In the genomic region with DNA sequence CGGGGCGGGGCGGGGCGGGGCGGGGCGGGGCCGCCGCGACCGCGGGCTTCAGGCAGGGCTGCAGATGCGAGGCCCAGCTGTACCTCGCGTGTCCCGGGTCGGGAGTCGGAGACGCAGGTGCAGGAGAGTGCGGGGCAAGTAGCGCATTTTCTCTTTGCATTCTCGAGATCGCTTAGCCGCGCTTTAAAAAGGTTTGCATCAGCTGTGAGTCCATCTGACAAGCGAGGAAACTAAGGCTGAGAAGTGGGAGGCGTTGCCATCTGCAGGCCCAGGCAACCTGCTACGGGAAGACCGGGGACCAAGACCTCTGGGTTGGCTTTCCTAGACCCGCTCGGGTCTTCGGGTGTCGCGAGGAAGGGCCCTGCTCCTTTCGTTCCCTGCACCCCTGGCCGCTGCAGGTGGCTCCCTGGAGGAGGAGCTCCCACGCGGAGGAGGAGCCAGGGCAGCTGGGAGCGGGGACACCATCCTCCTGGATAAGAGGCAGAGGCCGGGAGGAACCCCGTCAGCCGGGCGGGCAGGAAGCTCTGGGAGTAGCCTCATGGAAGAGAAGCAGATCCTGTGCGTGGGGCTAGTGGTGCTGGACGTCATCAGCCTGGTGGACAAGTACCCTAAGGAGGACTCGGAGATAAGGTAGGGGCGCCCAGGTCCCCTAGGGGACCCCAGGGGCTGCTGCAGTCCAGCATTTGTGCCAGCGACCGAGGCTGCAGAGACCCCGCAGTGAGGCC, we compare ENCODE assay signal across 8 cellular contexts. TPM values are rescaled to one million over a fixed set of nuclear protein-coding genes. Genes with fewer than 3 reads are reported as not detected.
A peak's percentile ranks its signal among the peaks of the same experiment; 100 is the strongest.
DNase-seq lines count a peak whose midpoint lies in the region; ATAC-seq and TF ChIP-seq lines count a peak whose summit lies in the region.

A gene (plus strand): TSS at position 51 of the 725 bp plus-strand sequence. CDS start 488 bp downstream, at position 539.

- no peaks in the 10 kb centered on the region for H4K20me1 ChIP-seq in OCI-LY7 (ENCODE audit: insufficient read depth, low read length)

- no peak for TF ChIP-seq EP300 in upper lobe of left lung (IDR thresholded peaks at IDR 0.05)

- peak within 1 kb of the TSS; percentile 46 for H3K4me3 ChIP-seq in cardiac muscle cell
- peak within 1 kb of the TSS; percentile 73 for H3K4me3 ChIP-seq in OCI-LY7 (ENCODE audit: low read depth, low read length, poor library complexity, severe bottlenecking)
- H3K4me3 ChIP-seq in choroid plexus epithelial cell (ENCODE audit: low read depth, low read length) = peak within 1 kb of the TSS; percentile 63
- H3K4me3 ChIP-seq in mesodermal cell (ENCODE audit: extremely low read depth, insufficient read depth, low read length, poor library complexity, severe bottlenecking) = peak within 1 kb of the TSS; percentile 66
- peak within 1 kb of the TSS; percentile 44 to 88 (median 70) for H3K4me3 ChIP-seq in upper lobe of left lung

- H3K4me2 ChIP-seq in OCI-LY7 (ENCODE audit: low read length) = peak within 1 kb of the TSS; percentile 99

- H3K9me3 ChIP-seq in cardiac muscle cell (ENCODE audit: low read depth) = no peaks in the 10 kb centered on the region
- no peaks in the 10 kb centered on the region for H3K9me3 ChIP-seq in OCI-LY7 (ENCODE audit: low read length)
- H3K9me3 ChIP-seq in mesodermal cell (ENCODE audit: control insufficient read depth, low read length) = no peaks in the 10 kb centered on the region
- H3K9me3 ChIP-seq in upper lobe of left lung = no peaks in the 10 kb centered on the region

- DNase-seq in cardiac muscle cell (ENCODE audit: low read depth in 1 of 2, low spot score in 1 of 2) (peak; percentile 41 to 53), cardiac septum (ENCODE audit: low spot score) (no peak), OCI-LY7 (ENCODE audit: low spot score) (no peak), choroid plexus epithelial cell (ENCODE audit: low read depth) (no peak), upper lobe of left lung (peak; percentile 59 to 86), KBM-7 (no peak)

- H3K9me2 ChIP-seq in OCI-LY7 (ENCODE audit: insufficient read depth, low read length) = no peaks in the 10 kb centered on the region

- peak within 1 kb of the TSS; percentile 88 for H2AFZ ChIP-seq in OCI-LY7 (ENCODE audit: low read length)

- no peak for TF ChIP-seq POLR2A in upper lobe of left lung (IDR thresholded peaks at IDR 0.05)

- TSS peak; percentile 67 for BruUV-seq in OCI-LY7 (replicated peaks; lab: Mats Ljungman, UMichigan)

- intact Hi-C loops in cardiac septum (cut with DNase I) = loop anchor here (2.0 kb wide), 1 partner anchor 36 kb away; a partner anchor contains a TSS
- intact Hi-C loops in OCI-LY7 (cut with micrococcal nuclease; ENCODE audit: unreplicated experiment) = loop anchor here (1.0 to 2.0 kb wide), 5 partner anchors 16 to 126 kb away; a partner anchor contains a TSS

- H3K27me3 ChIP-seq in cardiac muscle cell (no peaks in the 10 kb centered on the region), upper lobe of left lung (no peaks in the 10 kb centered on the region)

- POLR2A ChIA-PET in OCI-LY7 (lab: Charles Lee) = interaction anchor here (0.7 to 2.0 kb wide), 7 partner anchors 9 to 216 kb away, joined by 3 to 9 read pairs (median 4); a partner anchor contains a TSS

- WGBS in mesodermal cell (ENCODE audit: insufficient coverage in 2 of 2), 2 experiments = 7 to 9% methylated on average over 43 to 49 of the region's 49 CpGs
- WGBS in upper lobe of left lung, 2 donors = 7 to 16% methylated on average over 21 to 28 of the region's 49 CpGs

- H3K27ac ChIP-seq in cardiac muscle cell (peak within 1 kb of the TSS; percentile 61), OCI-LY7 (ENCODE audit: low read depth, low read length, poor library complexity, severe bottlenecking) (peak within 1 kb of the TSS; percentile 38), mesodermal cell (ENCODE audit: low read depth, low read length, severe bottlenecking) (peak within 1 kb of the TSS; percentile 81), upper lobe of left lung (peak within 1 kb of the TSS; percentile 90 to 92 (median 91))

- no peaks in the 10 kb centered on the region for H3K36me3 ChIP-seq in cardiac muscle cell
- no peaks in the 10 kb centered on the region for H3K36me3 ChIP-seq in OCI-LY7 (ENCODE audit: insufficient read depth, low read length)
- H3K36me3 ChIP-seq in mesodermal cell (ENCODE audit: control insufficient read depth, insufficient read depth, low read length) = no peaks in the 10 kb centered on the region
- H3K36me3 ChIP-seq in upper lobe of left lung = no peaks in the 10 kb centered on the region

- peaks cover 11% of the 10 kb centered on the region for H3K4me1 ChIP-seq in cardiac muscle cell (ENCODE audit: low read depth)
- H3K4me1 ChIP-seq in OCI-LY7 (ENCODE audit: insufficient read depth, low read length, poor library complexity, severe bottlenecking) = peaks cover 40% of the 10 kb centered on the region
- peaks cover 11% of the 10 kb centered on the region for H3K4me1 ChIP-seq in mesodermal cell (ENCODE audit: control insufficient read depth, insufficient read depth, low read length, poor library complexity, severe bottlenecking)
- H3K4me1 ChIP-seq in upper lobe of left lung = peaks cover 20 to 33% (median 26%) of the 10 kb centered on the region in 4 donors

- CTCF ChIA-PET in OCI-LY7 (lab: Charles Lee; ENCODE audit: unreplicated experiment) = interaction anchor here (0.6 to 1.5 kb wide), 6 partner anchors 9 to 216 kb away, joined by 3 to 5 read pairs (median 3); no protein-coding TSS in a partner anchor

- in situ Hi-C loops in KBM-7 (cut with MboI; ENCODE audit: low pct_unique_long_range_greater_than_20kb, low sequenced_read_pairs) = no loop called here

- TF ChIP-seq CTCF in cardiac muscle cell (IDR thresholded peaks at IDR 0.05; ENCODE audit: low read depth, low read length) = no peak
- TF ChIP-seq CTCF in OCI-LY7 (conservative IDR thresholded peaks at IDR 0.05; ENCODE audit: low read length) = no peak; the same call in 1 of the 2 replicates
- TF ChIP-seq CTCF in choroid plexus epithelial cell (conservative IDR thresholded peaks at IDR 0.05; ENCODE audit: low read depth, low read length) = no peak
- no peak for TF ChIP-seq CTCF in upper lobe of left lung (IDR thresholded peaks at IDR 0.05)

- ATAC-seq in HG02938 (IDR thresholded peaks at IDR 0.05; ENCODE audit: unreplicated experiment) (peak; percentile 19), upper lobe of left lung (ENCODE audit: low FRiP score in 2 of 2) (peak in 1 of 2 donors; percentile 14)

- H3K79me2 ChIP-seq in OCI-LY7 (ENCODE audit: insufficient read depth, low read depth, low read length) = no peaks in the 10 kb centered on the region

RNA-seq across cellular contexts. Expression of the gene that starts here (rescaled TPM):
- total RNA-seq in cardiac muscle cell = 9.0 and 9.6 TPM in 2 replicates
- 12.9 and 19.2 TPM in 2 replicates for polyA plus RNA-seq in cardiac muscle cell
- 1.1 TPM for total RNA-seq in cardiac septum
- 9.7 and 14.0 TPM in 2 replicates for total RNA-seq in OCI-LY7 (2014; rRNA removed; shearing (Covaris generic))
- 17.9 and 19.7 TPM in 2 replicates for total RNA-seq in OCI-LY7 (2022)
- polyA plus RNA-seq in mesodermal cell (2013, experiment 1 of 2) = 1.2 TPM
- 1.1 TPM for polyA plus RNA-seq in mesodermal cell (2013, experiment 2 of 2)
- 10 to 100 TPM in 1 of 6 donors, 1 to 10 TPM in 5; 2.4 to 10.4 (median 6.3) TPM for total RNA-seq in upper lobe of left lung

Comparison
In these comparisons a context has a peak if more than half of its experiments do, and no peak if none do; other contexts are left out.
1. DNase-seq: peak in cardiac muscle cell (2 of 2) and upper lobe of left lung (2 of 2); none in cardiac septum (single experiment), OCI-LY7 (single experiment), choroid plexus epithelial cell (single experiment) and KBM-7 (single experiment).
2. H3K27ac ChIP-seq: peak in every context shown above with its lines; median percentile 91 in upper lobe of left lung; 81 in mesodermal cell; 61 in cardiac muscle cell; 38 in OCI-LY7.
3. Peak in every context shown above with its lines, with median percentiles within 50 percentile points of each other: H3K4me3 ChIP-seq.